8 cellular contexts compared by ENCODE assay signal in genomic region chr4:77095101-77095826, GRCh38. TPM values are rescaled to one million over a fixed set of nuclear protein-coding genes. Genes with fewer than 3 reads are reported as not detected.
DNase-seq lines count a peak whose midpoint lies in the region; ATAC-seq and TF ChIP-seq lines count a peak whose summit lies in the region.

No MANE protein-coding gene starts in this region.

- peak; percentile 80 for DNase-seq in AML-193 (lab: John Stamatoyannopoulos, UW)
- peak; percentile 64 for DNase-seq in NCI-H460 (ENCODE audit: extremely low read depth, low read depth)
- peak; percentile 63 for DNase-seq in activated CD4-positive, alpha-beta T cell treated with anti-CD3 and anti-CD28 coated beads, Interleukin-2, amount 10 ng/mL, durations not matched to agents 7 days and 5 days
- peak; percentile 83 for DNase-seq in dermis blood vessel endothelial cell
- DNase-seq in lung (ENCODE audit: low spot score), result peak; percentile 78
- peak; percentile 22 for DNase-seq in stimulated activated CD8-positive, alpha-beta memory T cell treated with anti-CD3 and anti-CD28 coated beads, Interleukin-15, amount 100 ng/mL, for 24 hours (ENCODE audit: low read depth)

- 39 to 62% methylated on average over 6 of the region's 6 CpGs for WGBS in lung, 2 donors

- H3K27me3 Mint-ChIP-seq in activated CD4-positive, alpha-beta T cell treated with anti-CD3 and anti-CD28 coated beads, Interleukin-2, amount 10 ng/mL, durations not matched to agents 7 days and 5 days, result no peaks in the 10 kb centered on the region

- no peaks in the 10 kb centered on the region for H3K36me3 ChIP-seq in lung (ENCODE audit: control insufficient read depth in 2 of 2, insufficient read depth in 2 of 2, low read length in 2 of 2)

- H3K27me3 ChIP-seq in lung (ENCODE audit: control insufficient read depth, insufficient read depth), result no peaks in the 10 kb centered on the region

- ATAC-seq in GM19023 (IDR thresholded peaks at IDR 0.05; ENCODE audit: unreplicated experiment) (peak; percentile 90), HG03139 (IDR thresholded peaks at IDR 0.05; ENCODE audit: unreplicated experiment) (peak; percentile 83), lung (ENCODE audit: insufficient read depth, low FRiP score) (peak; percentile 88)

- peaks cover 9% of the 10 kb centered on the region for H3K4me1 Mint-ChIP-seq in activated CD4-positive, alpha-beta T cell treated with anti-CD3 and anti-CD28 coated beads, Interleukin-2, amount 10 ng/mL, durations not matched to agents 7 days and 5 days

- POLR2A ChIA-PET in activated CD4-positive, alpha-beta T cell treated with anti-CD3 and anti-CD28 coated beads, Interleukin-2, amount 10 ng/mL, durations not matched to agents 7 days and 5 days (lab: Charles Lee), result no interaction called here

- no peak overlapping the region for H3K4me3 ChIP-seq in lung

- CTCF ChIA-PET in activated CD4-positive, alpha-beta T cell treated with anti-CD3 and anti-CD28 coated beads, Interleukin-2, amount 10 ng/mL, durations not matched to agents 7 days and 5 days (lab: Charles Lee), result interaction anchor here (0.6 to 3.7 kb wide), 15 partner anchors 10 to 113 kb away, joined by 3 to 35 read pairs (median 3); partner anchors contain the start of genes CCNG2 and CCNI

- no peak overlapping the region for H3K27ac Mint-ChIP-seq in activated CD4-positive, alpha-beta T cell treated with anti-CD3 and anti-CD28 coated beads, Interleukin-2, amount 10 ng/mL, durations not matched to agents 7 days and 5 days

- H3K4me3 Mint-ChIP-seq in activated CD4-positive, alpha-beta T cell treated with anti-CD3 and anti-CD28 coated beads, Interleukin-2, amount 10 ng/mL, durations not matched to agents 7 days and 5 days, result no peak overlapping the region

- H3K9me3 Mint-ChIP-seq in activated CD4-positive, alpha-beta T cell treated with anti-CD3 and anti-CD28 coated beads, Interleukin-2, amount 10 ng/mL, durations not matched to agents 7 days and 5 days, result peaks cover 2% of the 10 kb centered on the region

- H3K36me3 Mint-ChIP-seq in activated CD4-positive, alpha-beta T cell treated with anti-CD3 and anti-CD28 coated beads, Interleukin-2, amount 10 ng/mL, durations not matched to agents 7 days and 5 days (ENCODE audit: low read depth), result no peaks in the 10 kb centered on the region

- no peak overlapping the region for H3K27ac ChIP-seq in lung (ENCODE audit: low read depth in 1 of 2, low read length in 1 of 2)

- H3K9me3 ChIP-seq in lung (ENCODE audit: control insufficient read depth in 2 of 2, insufficient read depth in 1 of 2, low read length in 1 of 2), result no peaks in the 10 kb centered on the region

- peaks cover 0 to 4% of the 10 kb centered on the region in 2 donors for H3K4me1 ChIP-seq in lung (ENCODE audit: control insufficient read depth in 2 of 2, insufficient read depth in 2 of 2, low read length in 2 of 2)

- peak; percentile 79 for TF ChIP-seq CTCF in lung (IDR thresholded peaks at IDR 0.05; ENCODE audit: control extremely low read depth, extremely low read depth)

RNA-seq across cellular contexts. Expression of gene CCNI, which starts 19.5 kb away (rescaled TPM):
- 147 TPM in 2 replicates for total RNA-seq in NCI-H460 (2014; rRNA removed; shearing (Covaris generic))
- polyA plus RNA-seq in NCI-H460 (2014; cell fraction: nucleus; rRNA removed), result 27.8 and 31.2 TPM in 2 replicates
- total RNA-seq in activated CD4-positive, alpha-beta T cell treated with anti-CD3 and anti-CD28 coated beads, Interleukin-2, amount 10 ng/mL, durations not matched to agents 7 days and 5 days, result 100 to 1,000 TPM; 210 to 244 TPM
- total RNA-seq in dermis blood vessel endothelial cell, result 94.8 and 164 TPM in 2 replicates
- 100 to 1,000 TPM; 194 to 313 TPM for total RNA-seq in lung
- polyA plus RNA-seq in lung, result 100 to 1,000 TPM in 1 of 2 donors, 10 to 100 TPM in 1; 62.8 to 106 TPM

Comparison
In these comparisons a context has a peak if more than half of its experiments do, and no peak if none do; other contexts are left out.
1. DNase-seq: peak in every context shown above with its lines; median percentile 83 in dermis blood vessel endothelial cell; 80 in AML-193; 78 in lung; 64 in NCI-H460; 63 in activated CD4-positive, alpha-beta T cell treated with anti-CD3 and anti-CD28 coated beads, Interleukin-2, amount 10 ng/mL, durations not matched to agents 7 days and 5 days; 22 in stimulated activated CD8-positive, alpha-beta memory T cell treated with anti-CD3 and anti-CD28 coated beads, Interleukin-15, amount 100 ng/mL, for 24 hours.